19 cellular contexts compared by ENCODE assay signal in genomic region chr5:133918731-133919130, GRCh38.
"Had no signal": no experiment of that assay in that cellular context is flagged by ENCODE, and none has a peak within 500 bp of the region (broad histone marks: within the 10 kb centered on the region; RNA-seq: fewer than 3 reads in every experiment).

No MANE protein-coding gene starts in this region.

- H3K27me3 ChIP-seq: neural progenitor cell, right lobe of liver had no signal

- H3K27ac Mint-ChIP-seq: immature natural killer cell; memory B cell; natural killer cell treated with Interleukin-12 subunit alpha and Interleukin-12 subunit beta and Interleukin-15 and Interleukin-18, amount 100 ng/mL, for 72 hours; neural progenitor cell; stimulated activated naive B cell treated with anti-CD40 and anti-IgM and Interleukin-4, amounts not matched to agents 10 μg/mL and 1 μg/mL and 100 μg/mL, for 72 hours had no signal

- H3K4me3 ChIP-seq: esophagus squamous epithelium, gastroesophageal sphincter, left ventricle myocardium inferior, lower lobe of right lung, neural progenitor cell, psoas muscle, right lobe of liver had no signal

- H3K4me1 ChIP-seq: esophagus squamous epithelium, left ventricle myocardium inferior, lower lobe of right lung, neural progenitor cell, parathyroid adenoma, psoas muscle had no signal

- H3K9ac ChIP-seq: neural progenitor cell, parathyroid adenoma had no signal

- H3K36me3 Mint-ChIP-seq: immature natural killer cell; memory B cell; natural killer cell treated with Interleukin-12 subunit alpha and Interleukin-12 subunit beta and Interleukin-15 and Interleukin-18, amount 100 ng/mL, for 72 hours; neural progenitor cell; stimulated activated naive B cell treated with anti-CD40 and anti-IgM and Interleukin-4, amounts not matched to agents 10 μg/mL and 1 μg/mL and 100 μg/mL, for 72 hours had no signal

- H3K36me3 ChIP-seq: esophagus squamous epithelium, gastroesophageal sphincter, left ventricle myocardium inferior, lower lobe of right lung, neural progenitor cell, right lobe of liver had no signal

- H3K27me3 Mint-ChIP-seq: memory B cell; stimulated activated naive B cell treated with anti-CD40 and anti-IgM and Interleukin-4, amounts not matched to agents 10 μg/mL and 1 μg/mL and 100 μg/mL, for 72 hours had no signal

- DNase-seq: dermis blood vessel endothelial cell; esophagus squamous epithelium; foreskin fibroblast; immature natural killer cell; left ventricle myocardium inferior; lower lobe of right lung; midbrain; occipital lobe; psoas muscle; retina; right lobe of liver; stimulated activated CD4-positive, alpha-beta T cell treated with anti-CD3 and anti-CD28 coated beads, Interleukin-4, amount 100 ng/mL, for 1 hour; stimulated activated CD8-positive, alpha-beta memory T cell treated with anti-CD3 and anti-CD28 coated beads, Interleukin-4, amount 100 ng/mL, for 48 hours; stimulated activated naive B cell treated with anti-CD40 and anti-IgM and Interleukin-4, amounts not matched to agents 10 μg/mL and 1 μg/mL and 100 μg/mL, for 72 hours had no signal

- H3K4me3 Mint-ChIP-seq: immature natural killer cell; memory B cell; natural killer cell treated with Interleukin-12 subunit alpha and Interleukin-12 subunit beta and Interleukin-15 and Interleukin-18, amount 100 ng/mL, for 72 hours; neural progenitor cell; stimulated activated naive B cell treated with anti-CD40 and anti-IgM and Interleukin-4, amounts not matched to agents 10 μg/mL and 1 μg/mL and 100 μg/mL, for 72 hours had no signal

- H3K9me3 ChIP-seq: esophagus squamous epithelium, gastroesophageal sphincter, left ventricle myocardium inferior, lower lobe of right lung, psoas muscle, right lobe of liver had no signal

- H3K9me3 Mint-ChIP-seq: immature natural killer cell; memory B cell; natural killer cell treated with Interleukin-12 subunit alpha and Interleukin-12 subunit beta and Interleukin-15 and Interleukin-18, amount 100 ng/mL, for 72 hours; neural progenitor cell; stimulated activated naive B cell treated with anti-CD40 and anti-IgM and Interleukin-4, amounts not matched to agents 10 μg/mL and 1 μg/mL and 100 μg/mL, for 72 hours had no signal

- H3K4me2 ChIP-seq: neural progenitor cell had no signal

- H3K4me1 Mint-ChIP-seq: immature natural killer cell had no signal

- ATAC-seq: gastroesophageal sphincter, lower lobe of right lung had no signal

- H3K27ac ChIP-seq: esophagus squamous epithelium, gastroesophageal sphincter, left ventricle myocardium inferior, lower lobe of right lung, neural progenitor cell, parathyroid adenoma, psoas muscle, right lobe of liver had no signal
